1 cellular context compared by ENCODE assay signal in the genomic region with DNA sequence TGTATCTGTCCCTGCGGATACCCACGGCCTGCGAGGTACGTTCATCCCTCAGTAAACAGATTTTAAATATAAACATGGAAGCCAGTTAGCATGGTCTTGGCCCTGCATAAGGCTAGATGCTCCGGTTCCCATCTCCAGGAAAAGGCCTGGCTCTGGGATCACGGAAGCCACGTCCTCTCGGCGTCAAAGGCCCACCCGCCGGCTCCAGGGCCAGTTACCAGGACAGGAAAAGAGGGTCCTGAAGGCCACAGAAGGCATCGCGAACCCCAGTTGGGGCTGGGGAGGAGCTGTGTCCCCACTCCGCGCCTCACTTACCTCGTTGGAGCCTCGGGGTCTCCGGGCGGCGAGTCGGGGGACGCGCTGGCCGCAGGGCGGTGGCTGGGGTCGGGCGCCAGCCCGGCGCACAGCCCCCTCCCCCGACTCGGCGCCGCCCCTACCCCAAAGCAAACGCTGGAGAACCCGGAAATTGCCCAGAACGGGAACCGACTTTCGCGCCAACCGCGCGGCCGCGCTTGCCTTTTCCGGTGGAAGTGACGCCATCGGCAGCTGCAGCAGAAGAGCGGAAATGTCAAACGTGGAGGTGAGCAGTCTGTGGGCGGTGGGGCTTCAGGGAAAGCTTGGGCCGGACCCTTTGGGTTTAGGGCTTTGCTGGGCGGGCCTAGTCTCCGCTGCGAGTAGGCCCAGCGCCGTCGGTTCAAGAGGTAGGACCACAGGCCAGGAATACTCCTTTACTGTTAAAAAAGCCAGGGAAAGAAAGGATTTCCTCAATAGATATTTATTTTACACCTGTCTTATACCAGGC.
A peak's percentile ranks its signal among the peaks of the same experiment; 100 is the strongest.
TF ChIP-seq lines count a peak whose summit lies in the region.

TSS of gene TOPBP1 (minus strand) at position 488 of the 802 bp plus-strand sequence. CDS start 814 bp downstream, outside the sequence.

TF ChIP-seq in H1, 55 proteins besides CTCF, POLR2A, EP300 and RAD21 (continued from another document):
- 0 out of 2 replicates have a peak, but pooled peaks have one; percentile 9 for TF ChIP-seq KDM5A (IDR thresholded peaks at IDR 0.05; ENCODE audit: low read length)
